7 cellular contexts compared by ENCODE assay signal in genomic region chrX:154805696-154806091, GRCh38. TPM values are rescaled to one million over a fixed set of nuclear protein-coding genes. Genes with fewer than 3 reads are reported as not detected.
DNase-seq lines count a peak whose midpoint lies in the region; ATAC-seq and TF ChIP-seq lines count a peak whose summit lies in the region.

No MANE protein-coding gene starts in this region.

- peak overlapping the region; percentile 62 to 78 (median 73) for H3K4me3 Mint-ChIP-seq in T-cell

- TF ChIP-seq CTCF in HFF-Myc (IDR thresholded peaks at IDR 0.05; ENCODE audit: low read depth, low read length, missing control alignments) (no peak), gastroesophageal sphincter (IDR thresholded peaks at IDR 0.05) (no peak), retinal pigment epithelial cell (conservative IDR thresholded peaks at IDR 0.05; ENCODE audit: low read depth, low read length) (no peak)

- TF ChIP-seq EP300 in gastroesophageal sphincter (IDR thresholded peaks at IDR 0.05), result no peak

- H3K27ac ChIP-seq in gastroesophageal sphincter, result peak overlapping the region in 3 of 4 donors; percentile 73 to 81 (median 81)

- H3K36me3 ChIP-seq in gastroesophageal sphincter, result no peaks in the 10 kb centered on the region

- H3K27ac Mint-ChIP-seq in T-cell, result peak overlapping the region; percentile 43 to 69

- ATAC-seq in T-cell (replicated peaks in 1 of 4), result no peak
- peak; percentile 42 for ATAC-seq in gastroesophageal sphincter
- ATAC-seq in HG02588 (IDR thresholded peaks at IDR 0.05; ENCODE audit: unreplicated experiment), result no peak
- no peak for ATAC-seq in HG02763 (IDR thresholded peaks at IDR 0.05; ENCODE audit: unreplicated experiment)

- WGBS in gastroesophageal sphincter (ENCODE audit: low coverage in 1 of 2), 2 donors, result 22% methylated on average over 5 of the region's 13 CpGs; no CpG with 5 or more reads in 1 of the 2 donors

- CTCF ChIA-PET in T-cell (lab: Charles Lee), result no interaction called here

- no peak for TF ChIP-seq POLR2A in gastroesophageal sphincter (IDR thresholded peaks at IDR 0.05)

- no peak for DNase-seq in HFF-Myc (ENCODE audit: extremely low read depth, low read depth)
- DNase-seq in T-cell, result no peak
- DNase-seq in retinal pigment epithelial cell (ENCODE audit: low read depth), result no peak
- DNase-seq in NCI-H526 (lab: John Stamatoyannopoulos, UW), result no peak

- peak overlapping the region; percentile 48 for H3K4me3 ChIP-seq in HFF-Myc (replicated peaks; ENCODE audit: low read depth, low read length)
- H3K4me3 ChIP-seq in gastroesophageal sphincter, result peak overlapping the region; percentile 53 to 68
- peak overlapping the region; percentile 51 for H3K4me3 ChIP-seq in retinal pigment epithelial cell (ENCODE audit: low read length)

- POLR2A ChIA-PET in T-cell (lab: Charles Lee), result interaction anchor here in 1 of 2 donors (0.6 kb wide), 1 partner anchor 257 kb away, joined by 4 read pairs; no protein-coding TSS in a partner anchor

- peaks cover 0 to 9% (median 0%) of the 10 kb centered on the region in 3 donors for H3K4me1 ChIP-seq in gastroesophageal sphincter

- H3K9me3 Mint-ChIP-seq in T-cell, result no peaks in the 10 kb centered on the region

- peaks cover 0 to 7% of the 10 kb centered on the region in 2 donors for H3K27me3 Mint-ChIP-seq in T-cell

- H3K4me1 Mint-ChIP-seq in T-cell, result peaks cover 5 to 37% (median 36%) of the 10 kb centered on the region in 3 donors

- H3K36me3 Mint-ChIP-seq in T-cell, result no peaks in the 10 kb centered on the region

- H3K9me3 ChIP-seq in gastroesophageal sphincter, result no peaks in the 10 kb centered on the region

- H3K27me3 ChIP-seq in gastroesophageal sphincter, result no peaks in the 10 kb centered on the region

RNA-seq across cellular contexts. Expression of gene MPP1, which starts 0.4 kb away (rescaled TPM):
- total RNA-seq in T-cell (10 to 100 TPM; 13.6 to 24.1 (median 15.1) TPM), gastroesophageal sphincter (10 to 100 TPM; 31.0 to 40.5 (median 36.6) TPM)

RNA-seq across cellular contexts. Expression of gene SMIM9, which starts 28.8 kb away (rescaled TPM):
- total RNA-seq in T-cell, result not detected
- not detected for total RNA-seq in gastroesophageal sphincter

RNA-seq across cellular contexts. Expression of gene DKC1, which starts 43.0 kb away (rescaled TPM):
- total RNA-seq in T-cell (10 to 100 TPM; 56.5 to 63.2 (median 58.5) TPM), gastroesophageal sphincter (10 to 100 TPM; 18.4 to 32.8 (median 19.8) TPM)

RNA-seq across cellular contexts. Expression of gene GAB3, which starts 54.8 kb away (rescaled TPM):
- 10 to 100 TPM in 4 of 5 donors, 1 to 10 TPM in 1; 9.1 to 26.2 (median 18.4) TPM for total RNA-seq in T-cell
- total RNA-seq in gastroesophageal sphincter, result 1 to 10 TPM; 2.9 to 5.5 (median 5.1) TPM
